Comparison of ENCODE assay signal across 8 cellular contexts in genomic region chr9:128552153-128552743, GRCh38. TPM values are rescaled to one million over a fixed set of nuclear protein-coding genes. Genes with fewer than 3 reads are reported as not detected.
A peak's percentile ranks its signal among the peaks of the same experiment; 100 is the strongest.
DNase-seq lines count a peak whose midpoint lies in the region; ATAC-seq and TF ChIP-seq lines count a peak whose summit lies in the region.

Gene SPTAN1, plus strand, starts transcription at chr9:128552587. Its CDS starts 14,154 bp downstream, at chr9:128566741.

- ATAC-seq in GM23338 = peak; percentile 81
- ATAC-seq in naive thymus-derived CD8-positive, alpha-beta T cell = peak; percentile 83
- peak; percentile 77 to 86 for ATAC-seq in stimulated activated naive B cell treated with anti-CD40 and anti-IgM and Interleukin-4, amounts not matched to agents 10 μg/mL and 1 μg/mL and 100 μg/mL, for 72 hours (replicated peaks)

- H3K27ac ChIP-seq in GM23338 (ENCODE audit: low read depth) = peak within 1 kb of the TSS; percentile 85

- no peaks in the 10 kb centered on the region for H3K9me2 ChIP-seq in GM23338 (ENCODE audit: insufficient read depth)

- DNase-seq in Daoy (ENCODE audit: low read depth) (peak; percentile 97), GM23338 (ENCODE audit: low spot score) (peak; percentile 97), Kasumi-1 (lab: John Stamatoyannopoulos, UW) (peak; percentile 86 to 89), RPMI8226 (peak; percentile 96), fibroblast of mammary gland (ENCODE audit: low read depth) (peak; percentile 89)
- peak; percentile 93 for DNase-seq in activated T-helper 1 cell treated with anti-CD3 and anti-CD28 coated beads, Interleukin-12 subunit alpha, Interleukin-12 subunit beta, Interleukin-2, Interleukin-4 antibody, amounts not matched to agents 30 ng/mL and 10 ng/mL and 1 ng/mL, durations not matched to agents 14 hours and 24 hours and 36 hours (ENCODE audit: low spot score)
- DNase-seq in naive thymus-derived CD8-positive, alpha-beta T cell = peak; percentile 92 to 98 (median 96)
- DNase-seq in stimulated activated naive B cell treated with anti-CD40 and anti-IgM and Interleukin-4, amounts not matched to agents 10 μg/mL and 1 μg/mL and 100 μg/mL, for 72 hours = peak; percentile 92

- peaks cover 44% of the 10 kb centered on the region for H3K79me2 ChIP-seq in GM23338 (replicated peaks; ENCODE audit: insufficient read depth)

- no peaks in the 10 kb centered on the region; the same call in 2 of the 3 replicates for H3K36me3 Mint-ChIP-seq in GM23338 (ENCODE audit: low read depth)
- peaks cover 8% of the 10 kb centered on the region for H3K36me3 Mint-ChIP-seq in activated T-helper 1 cell treated with anti-CD3 and anti-CD28 coated beads, Interleukin-12 subunit alpha, Interleukin-12 subunit beta, Interleukin-2, Interleukin-4 antibody, amounts not matched to agents 30 ng/mL and 10 ng/mL and 1 ng/mL, durations not matched to agents 14 hours and 24 hours and 36 hours (ENCODE audit: low read depth)
- H3K36me3 Mint-ChIP-seq in naive thymus-derived CD8-positive, alpha-beta T cell = peaks cover 0 to 2% (median 0%) of the 10 kb centered on the region in 3 donors
- no peaks in the 10 kb centered on the region for H3K36me3 Mint-ChIP-seq in stimulated activated naive B cell treated with anti-CD40 and anti-IgM and Interleukin-4, amounts not matched to agents 10 μg/mL and 1 μg/mL and 100 μg/mL, for 72 hours

- H3K9me3 Mint-ChIP-seq in GM23338 = no peaks in the 10 kb centered on the region
- no peaks in the 10 kb centered on the region for H3K9me3 Mint-ChIP-seq in activated T-helper 1 cell treated with anti-CD3 and anti-CD28 coated beads, Interleukin-12 subunit alpha, Interleukin-12 subunit beta, Interleukin-2, Interleukin-4 antibody, amounts not matched to agents 30 ng/mL and 10 ng/mL and 1 ng/mL, durations not matched to agents 14 hours and 24 hours and 36 hours
- H3K9me3 Mint-ChIP-seq in naive thymus-derived CD8-positive, alpha-beta T cell = no peaks in the 10 kb centered on the region
- H3K9me3 Mint-ChIP-seq in stimulated activated naive B cell treated with anti-CD40 and anti-IgM and Interleukin-4, amounts not matched to agents 10 μg/mL and 1 μg/mL and 100 μg/mL, for 72 hours = no peaks in the 10 kb centered on the region

- H3K27me3 Mint-ChIP-seq in GM23338 (ENCODE audit: insufficient read depth, low read depth, poor library complexity) = peaks cover 3% of the 10 kb centered on the region
- H3K27me3 Mint-ChIP-seq in activated T-helper 1 cell treated with anti-CD3 and anti-CD28 coated beads, Interleukin-12 subunit alpha, Interleukin-12 subunit beta, Interleukin-2, Interleukin-4 antibody, amounts not matched to agents 30 ng/mL and 10 ng/mL and 1 ng/mL, durations not matched to agents 14 hours and 24 hours and 36 hours (ENCODE audit: insufficient read depth) = no peaks in the 10 kb centered on the region
- no peaks in the 10 kb centered on the region for H3K27me3 Mint-ChIP-seq in naive thymus-derived CD8-positive, alpha-beta T cell
- H3K27me3 Mint-ChIP-seq in stimulated activated naive B cell treated with anti-CD40 and anti-IgM and Interleukin-4, amounts not matched to agents 10 μg/mL and 1 μg/mL and 100 μg/mL, for 72 hours = no peaks in the 10 kb centered on the region

- peaks cover 12% of the 10 kb centered on the region; the same call in 1 of the 2 replicates for H3K27me3 ChIP-seq in GM23338 (ENCODE audit: insufficient read depth)

- peaks cover 12% of the 10 kb centered on the region for H4K20me1 ChIP-seq in GM23338 (replicated peaks; ENCODE audit: insufficient read depth)

- TF ChIP-seq CTCF in GM23338 (conservative IDR thresholded peaks at IDR 0.05; ENCODE audit: low read depth in 2 of 2) (no peak), fibroblast of mammary gland (conservative IDR thresholded peaks at IDR 0.05; ENCODE audit: control insufficient read depth, insufficient read depth, low read depth, low read length) (no peak)

- peaks cover 10% of the 10 kb centered on the region for H3F3A ChIP-seq in GM23338 (replicated peaks; ENCODE audit: low read depth)

- H3K36me3 ChIP-seq in GM23338 (ENCODE audit: insufficient read depth) = no peaks in the 10 kb centered on the region; the same call in 1 of the 2 replicates

- POLR2A ChIA-PET in naive thymus-derived CD8-positive, alpha-beta T cell (lab: Charles Lee) = interaction anchor here (0.5 to 3.9 kb wide), 17 partner anchors 8 to 520 kb away, joined by 3 to 19 read pairs (median 4); partner anchors contain the start of genes ENDOG, GLE1 and SET

- intact Hi-C loops in activated T-helper 1 cell treated with anti-CD3 and anti-CD28 coated beads, Interleukin-12 subunit alpha, Interleukin-12 subunit beta, Interleukin-2, Interleukin-4 antibody, amounts not matched to agents 30 ng/mL and 10 ng/mL and 1 ng/mL, durations not matched to agents 14 hours and 24 hours and 36 hours (cut with micrococcal nuclease) = loop anchor here (1.0 to 10.0 kb wide), 14 partner anchors 48 to 625 kb away; partner anchors contain the start of genes BBLN, COQ4, CRAT and DNM1

- peaks cover 48% of the 10 kb centered on the region for H3K4me1 ChIP-seq in GM23338 (ENCODE audit: insufficient read depth)

- peak within 1 kb of the TSS; percentile 95; the same call in 2 of the 3 replicates for H3K4me3 Mint-ChIP-seq in GM23338
- peak within 1 kb of the TSS; percentile 89 for H3K4me3 Mint-ChIP-seq in activated T-helper 1 cell treated with anti-CD3 and anti-CD28 coated beads, Interleukin-12 subunit alpha, Interleukin-12 subunit beta, Interleukin-2, Interleukin-4 antibody, amounts not matched to agents 30 ng/mL and 10 ng/mL and 1 ng/mL, durations not matched to agents 14 hours and 24 hours and 36 hours
- H3K4me3 Mint-ChIP-seq in naive thymus-derived CD8-positive, alpha-beta T cell = peak within 1 kb of the TSS in 9 of 10 donors; percentile 89 to 95 (median 92)
- no peak within 1 kb of the TSS for H3K4me3 Mint-ChIP-seq in stimulated activated naive B cell treated with anti-CD40 and anti-IgM and Interleukin-4, amounts not matched to agents 10 μg/mL and 1 μg/mL and 100 μg/mL, for 72 hours

- H3K4me3 ChIP-seq in GM23338 = peak within 1 kb of the TSS; percentile 84
- H3K4me3 ChIP-seq in fibroblast of mammary gland (ENCODE audit: control insufficient read depth, low read depth, low read length) = peak within 1 kb of the TSS; percentile 87

- peak within 1 kb of the TSS; percentile 94 for H3K4me2 ChIP-seq in GM23338

- peak within 1 kb of the TSS; percentile 96 for H2AFZ ChIP-seq in GM23338

- H3K27ac Mint-ChIP-seq in GM23338 = peak within 1 kb of the TSS; percentile 88
- peak within 1 kb of the TSS; percentile 91 for H3K27ac Mint-ChIP-seq in activated T-helper 1 cell treated with anti-CD3 and anti-CD28 coated beads, Interleukin-12 subunit alpha, Interleukin-12 subunit beta, Interleukin-2, Interleukin-4 antibody, amounts not matched to agents 30 ng/mL and 10 ng/mL and 1 ng/mL, durations not matched to agents 14 hours and 24 hours and 36 hours
- H3K27ac Mint-ChIP-seq in naive thymus-derived CD8-positive, alpha-beta T cell = peak within 1 kb of the TSS; percentile 91 to 99 (median 96)
- peak within 1 kb of the TSS; percentile 98 for H3K27ac Mint-ChIP-seq in stimulated activated naive B cell treated with anti-CD40 and anti-IgM and Interleukin-4, amounts not matched to agents 10 μg/mL and 1 μg/mL and 100 μg/mL, for 72 hours

- H3K4me1 Mint-ChIP-seq in GM23338 = peaks cover 20% of the 10 kb centered on the region
- peaks cover 43% of the 10 kb centered on the region for H3K4me1 Mint-ChIP-seq in activated T-helper 1 cell treated with anti-CD3 and anti-CD28 coated beads, Interleukin-12 subunit alpha, Interleukin-12 subunit beta, Interleukin-2, Interleukin-4 antibody, amounts not matched to agents 30 ng/mL and 10 ng/mL and 1 ng/mL, durations not matched to agents 14 hours and 24 hours and 36 hours (ENCODE audit: low read depth)
- H3K4me1 Mint-ChIP-seq in naive thymus-derived CD8-positive, alpha-beta T cell = peaks cover 12 to 36% (median 24%) of the 10 kb centered on the region in 4 donors
- peaks cover 10 to 22% of the 10 kb centered on the region in 2 donors for H3K4me1 Mint-ChIP-seq in stimulated activated naive B cell treated with anti-CD40 and anti-IgM and Interleukin-4, amounts not matched to agents 10 μg/mL and 1 μg/mL and 100 μg/mL, for 72 hours

TF ChIP-seq in GM23338, 12 proteins besides CTCF, POLR2A, EP300 and RAD21 (continues in another document):
- TF ChIP-seq POLR2AphosphoS5 (IDR thresholded peaks at IDR 0.05; ENCODE audit: low read depth) = peak; percentile 86

RNA-seq across cellular contexts. Expression of gene SPTAN1, which starts in this region (rescaled TPM):
- total RNA-seq in Daoy (2014; rRNA removed; shearing (Covaris generic)) = 161 and 164 TPM in 2 replicates
- total RNA-seq in GM23338 (2014; rRNA removed; shearing (Covaris generic)) = 160 and 195 TPM in 2 replicates
- polyA plus RNA-seq in GM23338 (2016; fragmentation: Nextera tagmentation; extraction: Ambion mirVana) = 98.3 and 108 TPM in 2 replicates
- 298 and 304 TPM in 2 replicates for total RNA-seq in activated T-helper 1 cell treated with anti-CD3 and anti-CD28 coated beads, Interleukin-12 subunit alpha, Interleukin-12 subunit beta, Interleukin-2, Interleukin-4 antibody, amounts not matched to agents 30 ng/mL and 10 ng/mL and 1 ng/mL, durations not matched to agents 14 hours and 24 hours and 36 hours
- 100 to 1,000 TPM; 395 to 402 TPM for total RNA-seq in naive thymus-derived CD8-positive, alpha-beta T cell
- polyA plus RNA-seq in naive thymus-derived CD8-positive, alpha-beta T cell = 100 to 1,000 TPM in 1 of 3 donors, 10 to 100 TPM in 2; 38.2 to 117 (median 57.5) TPM

Comparison
In these comparisons a context has a peak if more than half of its experiments do, and no peak if none do; other contexts are left out.
1. Peak in every context shown above with its lines: DNase-seq, ATAC-seq, H3K4me3 ChIP-seq and H3K27ac ChIP-seq.
2. H3K4me3 Mint-ChIP-seq: peak in GM23338 (single experiment), activated T-helper 1 cell treated with anti-CD3 and anti-CD28 coated beads, Interleukin-12 subunit alpha, Interleukin-12 subunit beta, Interleukin-2, Interleukin-4 antibody, amounts not matched to agents 30 ng/mL and 10 ng/mL and 1 ng/mL, durations not matched to agents 14 hours and 24 hours and 36 hours (single experiment) and naive thymus-derived CD8-positive, alpha-beta T cell (9 of 10); none in stimulated activated naive B cell treated with anti-CD40 and anti-IgM and Interleukin-4, amounts not matched to agents 10 μg/mL and 1 μg/mL and 100 μg/mL, for 72 hours (0 of 2).